In the genomic region with DNA sequence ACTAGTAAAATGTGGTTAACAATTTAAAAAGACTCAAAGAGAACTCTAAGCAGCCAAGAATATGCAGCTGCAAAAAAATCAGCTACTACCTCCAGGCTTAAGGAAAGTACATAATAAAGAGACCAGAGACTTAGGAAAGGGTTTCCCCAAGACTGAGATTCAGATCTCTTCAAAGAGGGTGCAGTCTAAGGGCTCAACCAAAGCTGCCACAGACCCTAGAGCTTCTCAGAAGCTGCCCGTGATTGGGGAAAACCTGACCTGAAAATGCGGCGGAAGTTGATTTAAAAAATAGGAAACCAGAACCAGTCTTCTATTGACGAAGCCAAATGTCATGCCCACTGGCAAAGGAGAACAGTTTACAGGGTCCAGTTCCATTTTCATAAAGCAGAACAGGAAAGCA, we compare ENCODE assay signal across 16 cellular contexts.
A peak's percentile ranks its signal among the peaks of the same experiment; 100 is the strongest.
DNase-seq lines count a peak whose midpoint lies in the region; ATAC-seq and TF ChIP-seq lines count a peak whose summit lies in the region.
"Had no signal": no experiment of that assay in that cellular context is flagged by ENCODE, and none has a peak within 500 bp of the region (broad histone marks: within the 10 kb centered on the region; RNA-seq: fewer than 3 reads in every experiment).

No MANE protein-coding gene starts in this region.

- peaks cover 0 to 4% (median 0%) of the 10 kb centered on the region in 3 donors for H3K9me3 Mint-ChIP-seq in IgD-negative memory B cell
- H3K9me3 Mint-ChIP-seq: CD8-positive, alpha-beta T cell had no signal

- no peaks in the 10 kb centered on the region for H3K27me3 ChIP-seq in right cardiac atrium (ENCODE audit: control insufficient read depth, insufficient read depth)

- peak; percentile 97 for ATAC-seq in GM18868 (IDR thresholded peaks at IDR 0.05; ENCODE audit: unreplicated experiment)
- peak; percentile 66 for ATAC-seq in GM21529 (IDR thresholded peaks at IDR 0.05; ENCODE audit: unreplicated experiment)
- no peak for ATAC-seq in HG02973 (IDR thresholded peaks at IDR 0.05; ENCODE audit: unreplicated experiment)
- no peak for ATAC-seq in omental fat pad (ENCODE audit: low FRiP score)
- ATAC-seq in right cardiac atrium, result no peak
- ATAC-seq: CD8-positive, alpha-beta T cell; T-cell had no signal

- no peak overlapping the region for H3K27ac ChIP-seq in right cardiac atrium (ENCODE audit: low read length)
- H3K27ac ChIP-seq: GM23248, SK-N-MC had no signal

- H3K4me1 Mint-ChIP-seq in IgD-negative memory B cell, result peaks cover 3 to 5% (median 4%) of the 10 kb centered on the region in 3 donors
- H3K4me1 Mint-ChIP-seq: T-cell had no signal

- DNase-seq in omental fat pad (ENCODE audit: low spot score), result no peak
- DNase-seq in AG08396 (ENCODE audit: low spot score), result no peak
- no peak for DNase-seq in right cardiac atrium
- DNase-seq: CD8-positive, alpha-beta T cell; GF-D8; GM23248; Kasumi-1; NCI-H187 treated with DMSO at 0.1 percent for 48 hours; NCI-H2171; NCI-H774; T-cell had no signal

- 93% methylated on average over 4 of the region's 4 CpGs for WGBS in right cardiac atrium

- H3K27me3 Mint-ChIP-seq in IgD-negative memory B cell, result peaks cover 7% of the 10 kb centered on the region
- H3K27me3 Mint-ChIP-seq: T-cell had no signal

- H3K9me3 ChIP-seq in right cardiac atrium (ENCODE audit: control insufficient read depth, low read length), result no peaks in the 10 kb centered on the region

- H3K4me3 ChIP-seq in right cardiac atrium (ENCODE audit: low read length), result no peak overlapping the region
- H3K4me3 ChIP-seq: GM23248, SK-N-MC had no signal

- no peak overlapping the region for H3K27ac Mint-ChIP-seq in IgD-negative memory B cell
- H3K27ac Mint-ChIP-seq: CD8-positive, alpha-beta T cell; T-cell had no signal

- intact Hi-C loops in right cardiac atrium (cut with DNase I), result no loop called here

- H3K4me3 Mint-ChIP-seq in IgD-negative memory B cell, result peak overlapping the region in 3 of 4 donors; percentile 14 to 78 (median 67)
- H3K4me3 Mint-ChIP-seq: CD8-positive, alpha-beta T cell; T-cell had no signal

- TF ChIP-seq CTCF in omental fat pad (IDR thresholded peaks at IDR 0.05), result no peak

- peaks cover 4% of the 10 kb centered on the region for H3K36me3 Mint-ChIP-seq in IgD-negative memory B cell
- H3K36me3 Mint-ChIP-seq: CD8-positive, alpha-beta T cell; T-cell had no signal

- no peaks in the 10 kb centered on the region for H3K4me1 ChIP-seq in right cardiac atrium (ENCODE audit: control insufficient read depth, insufficient read depth, low read length)

Comparison
In these comparisons a context has a peak if more than half of its experiments do, and no peak if none do; other contexts are left out.
1. ATAC-seq: peak in GM18868 (single experiment) and GM21529 (single experiment); none in HG02973 (single experiment), omental fat pad (single experiment) and right cardiac atrium (0 of 2).